In genomic region chr10:25080880-25081581, GRCh38 we compare ENCODE assay signal across 1 cellular context.
TF ChIP-seq lines count a peak whose summit lies in the region.

No MANE protein-coding gene starts in this region.

TF ChIP-seq in HepG2, 621 proteins besides CTCF, POLR2A, EP300 and RAD21 (continued from another document and continues in another):
- TF ChIP-seq ZNF574 (CRISPR knock-in tag; IDR thresholded peaks at IDR 0.05) = 0 out of 2 replicates have a peak, but pooled peaks have one; percentile 30
- peak; percentile 77 for TF ChIP-seq MED1 (CRISPR knock-in tag; IDR thresholded peaks at IDR 0.05)
- TF ChIP-seq ZNF292 (CRISPR knock-in tag; IDR thresholded peaks at IDR 0.05; ENCODE audit: borderline replicate concordance, low read depth) = 0 out of 2 replicates have a peak, but pooled peaks have one; percentile 28
- peak; percentile 81 for TF ChIP-seq POGZ (CRISPR knock-in tag; IDR thresholded peaks at IDR 0.05)
- peak; percentile 27; the same call in 1 of the 2 replicates for TF ChIP-seq HOXA3 (CRISPR knock-in tag; IDR thresholded peaks at IDR 0.05)
- TF ChIP-seq NFIB (CRISPR knock-in tag; IDR thresholded peaks at IDR 0.05; ENCODE audit: borderline replicate concordance) = no peak
- 0 out of 2 replicates have a peak, but pooled peaks have one; percentile 49 for TF ChIP-seq ZNF331 (CRISPR knock-in tag; IDR thresholded peaks at IDR 0.05)
- TF ChIP-seq, protein P1, sequence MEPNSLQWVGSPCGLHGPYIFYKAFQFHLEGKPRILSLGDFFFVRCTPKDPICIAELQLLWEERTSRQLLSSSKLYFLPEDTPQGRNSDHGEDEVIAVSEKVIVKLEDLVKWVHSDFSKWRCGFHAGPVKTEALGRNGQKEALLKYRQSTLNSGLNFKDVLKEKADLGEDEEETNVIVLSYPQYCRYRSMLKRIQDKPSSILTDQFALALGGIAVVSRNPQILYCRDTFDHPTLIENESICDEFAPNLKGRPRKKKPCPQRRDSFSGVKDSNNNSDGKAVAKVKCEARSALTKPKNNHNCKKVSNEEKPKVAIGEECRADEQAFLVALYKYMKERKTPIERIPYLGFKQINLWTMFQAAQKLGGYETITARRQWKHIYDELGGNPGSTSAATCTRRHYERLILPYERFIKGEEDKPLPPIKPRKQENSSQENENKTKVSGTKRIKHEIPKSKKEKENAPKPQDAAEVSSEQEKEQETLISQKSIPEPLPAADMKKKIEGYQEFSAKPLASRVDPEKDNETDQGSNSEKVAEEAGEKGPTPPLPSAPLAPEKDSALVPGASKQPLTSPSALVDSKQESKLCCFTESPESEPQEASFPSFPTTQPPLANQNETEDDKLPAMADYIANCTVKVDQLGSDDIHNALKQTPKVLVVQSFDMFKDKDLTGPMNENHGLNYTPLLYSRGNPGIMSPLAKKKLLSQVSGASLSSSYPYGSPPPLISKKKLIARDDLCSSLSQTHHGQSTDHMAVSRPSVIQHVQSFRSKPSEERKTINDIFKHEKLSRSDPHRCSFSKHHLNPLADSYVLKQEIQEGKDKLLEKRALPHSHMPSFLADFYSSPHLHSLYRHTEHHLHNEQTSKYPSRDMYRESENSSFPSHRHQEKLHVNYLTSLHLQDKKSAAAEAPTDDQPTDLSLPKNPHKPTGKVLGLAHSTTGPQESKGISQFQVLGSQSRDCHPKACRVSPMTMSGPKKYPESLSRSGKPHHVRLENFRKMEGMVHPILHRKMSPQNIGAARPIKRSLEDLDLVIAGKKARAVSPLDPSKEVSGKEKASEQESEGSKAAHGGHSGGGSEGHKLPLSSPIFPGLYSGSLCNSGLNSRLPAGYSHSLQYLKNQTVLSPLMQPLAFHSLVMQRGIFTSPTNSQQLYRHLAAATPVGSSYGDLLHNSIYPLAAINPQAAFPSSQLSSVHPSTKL (CRISPR knock-in tag; IDR thresholded peaks at IDR 0.05) = peak; percentile 87
- 0 out of 2 replicates have a peak, but pooled peaks have one; percentile 39 for TF ChIP-seq ZNF556 (CRISPR knock-in tag; IDR thresholded peaks at IDR 0.05; ENCODE audit: borderline replicate concordance)
- peak; percentile 32; the same call in 1 of the 2 replicates for TF ChIP-seq SOX5 (CRISPR knock-in tag; IDR thresholded peaks at IDR 0.05; ENCODE audit: borderline replicate concordance)
- TF ChIP-seq CHD4 (IDR thresholded peaks at IDR 0.05; ENCODE audit: borderline replicate concordance, low read length) = no peak
- TF ChIP-seq ZNF547 (CRISPR knock-in tag; IDR thresholded peaks at IDR 0.05) = 0 out of 2 replicates have a peak, but pooled peaks have one; percentile 41
- 0 out of 2 replicates have a peak, but pooled peaks have one; percentile 24 for TF ChIP-seq MYPOP (CRISPR knock-in tag; IDR thresholded peaks at IDR 0.05)
- peak; percentile 46; the same call in 1 of the 2 replicates for TF ChIP-seq ZMYM3 (CRISPR knock-in tag; IDR thresholded peaks at IDR 0.05)
- TF ChIP-seq, protein P2, sequence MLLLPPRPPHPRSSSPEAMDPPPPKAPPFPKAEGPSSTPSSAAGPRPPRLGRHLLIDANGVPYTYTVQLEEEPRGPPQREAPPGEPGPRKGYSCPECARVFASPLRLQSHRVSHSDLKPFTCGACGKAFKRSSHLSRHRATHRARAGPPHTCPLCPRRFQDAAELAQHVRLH (CRISPR knock-in tag; IDR thresholded peaks at IDR 0.05; ENCODE audit: borderline replicate concordance, low read depth) = 0 out of 2 replicates have a peak, but pooled peaks have one; percentile 57
- peak; percentile 31; the same call in 1 of the 2 replicates for TF ChIP-seq GATAD1 (CRISPR knock-in tag; IDR thresholded peaks at IDR 0.05)
- TF ChIP-seq, protein P3, sequence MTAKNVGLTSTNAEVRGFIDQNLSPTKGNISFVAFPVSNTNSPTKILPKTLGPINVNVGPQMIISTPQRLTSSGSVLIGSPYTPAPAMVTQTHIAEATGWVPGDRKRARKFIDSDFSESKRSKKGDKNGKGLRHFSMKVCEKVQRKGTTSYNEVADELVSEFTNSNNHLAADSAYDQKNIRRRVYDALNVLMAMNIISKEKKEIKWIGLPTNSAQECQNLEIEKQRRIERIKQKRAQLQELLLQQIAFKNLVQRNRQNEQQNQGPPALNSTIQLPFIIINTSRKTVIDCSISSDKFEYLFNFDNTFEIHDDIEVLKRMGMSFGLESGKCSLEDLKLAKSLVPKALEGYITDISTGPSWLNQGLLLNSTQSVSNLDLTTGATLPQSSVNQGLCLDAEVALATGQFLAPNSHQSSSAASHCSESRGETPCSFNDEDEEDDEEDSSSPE (CRISPR knock-in tag; IDR thresholded peaks at IDR 0.05) = no peak
- TF ChIP-seq PAXIP1 (CRISPR knock-in tag; conservative IDR thresholded peaks at IDR 0.05) = peak; percentile 42; the same call in 1 of the 2 replicates
- TF ChIP-seq ISL2 (CRISPR knock-in tag; IDR thresholded peaks at IDR 0.05) = peak; percentile 47; the same call in 1 of the 2 replicates
- no peak for TF ChIP-seq SOX6 (IDR thresholded peaks at IDR 0.05)
- peak; percentile 65; the same call in 1 of the 2 replicates for TF ChIP-seq SOX6 (CRISPR knock-in tag; IDR thresholded peaks at IDR 0.05)
- TF ChIP-seq HOMEZ (CRISPR knock-in tag; IDR thresholded peaks at IDR 0.05; ENCODE audit: low read depth) = peak; percentile 79
- peak; percentile 56; the same call in 1 of the 2 replicates for TF ChIP-seq TBX2 (CRISPR knock-in tag; IDR thresholded peaks at IDR 0.05; ENCODE audit: borderline replicate concordance)
- peak; percentile 42; the same call in 1 of the 2 replicates for TF ChIP-seq TSC22D2 (CRISPR knock-in tag; IDR thresholded peaks at IDR 0.05; ENCODE audit: borderline replicate concordance)
- 0 out of 2 replicates have a peak, but pooled peaks have one; percentile 34 for TF ChIP-seq TARDBP (CRISPR knock-in tag; IDR thresholded peaks at IDR 0.05)
- peak; percentile 47; the same call in 1 of the 2 replicates for TF ChIP-seq MIXL1 (CRISPR knock-in tag; IDR thresholded peaks at IDR 0.05)
- TF ChIP-seq SOX13 (IDR thresholded peaks at IDR 0.05) = no peak
- peak in 1 of 2 experiments; percentile 51; a peak in 1 of 4 replicates for TF ChIP-seq SOX13 (CRISPR knock-in tag; conservative IDR thresholded peaks at IDR 0.05 in 1 of 2, IDR thresholded peaks at IDR 0.05 in 1 of 2)
- TF ChIP-seq, protein P4, sequence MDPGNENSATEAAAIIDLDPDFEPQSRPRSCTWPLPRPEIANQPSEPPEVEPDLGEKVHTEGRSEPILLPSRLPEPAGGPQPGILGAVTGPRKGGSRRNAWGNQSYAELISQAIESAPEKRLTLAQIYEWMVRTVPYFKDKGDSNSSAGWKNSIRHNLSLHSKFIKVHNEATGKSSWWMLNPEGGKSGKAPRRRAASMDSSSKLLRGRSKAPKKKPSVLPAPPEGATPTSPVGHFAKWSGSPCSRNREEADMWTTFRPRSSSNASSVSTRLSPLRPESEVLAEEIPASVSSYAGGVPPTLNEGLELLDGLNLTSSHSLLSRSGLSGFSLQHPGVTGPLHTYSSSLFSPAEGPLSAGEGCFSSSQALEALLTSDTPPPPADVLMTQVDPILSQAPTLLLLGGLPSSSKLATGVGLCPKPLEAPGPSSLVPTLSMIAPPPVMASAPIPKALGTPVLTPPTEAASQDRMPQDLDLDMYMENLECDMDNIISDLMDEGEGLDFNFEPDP (CRISPR knock-in tag; conservative IDR thresholded peaks at IDR 0.05) = no peak
- TF ChIP-seq CCDC6 (CRISPR knock-in tag; IDR thresholded peaks at IDR 0.05) = 0 out of 2 replicates have a peak, but pooled peaks have one; percentile 32
- TF ChIP-seq ZNF224 (CRISPR knock-in tag; IDR thresholded peaks at IDR 0.05) = no peak
- TF ChIP-seq GATAD2A (CRISPR knock-in tag; IDR thresholded peaks at IDR 0.05) = peak; percentile 78
- TF ChIP-seq ZMYM4 (CRISPR knock-in tag; IDR thresholded peaks at IDR 0.05) = peak; percentile 80
- no peak for TF ChIP-seq TRIM24 (CRISPR knock-in tag; IDR thresholded peaks at IDR 0.05)
- peak; percentile 24 for TF ChIP-seq ASH2L (IDR thresholded peaks at IDR 0.05; ENCODE audit: insufficient read length, low read depth, low read length)
- TF ChIP-seq ZNF878 (CRISPR knock-in tag; IDR thresholded peaks at IDR 0.05) = 0 out of 2 replicates have a peak, but pooled peaks have one; percentile 19
- TF ChIP-seq ZNF615 (CRISPR knock-in tag; IDR thresholded peaks at IDR 0.05; ENCODE audit: borderline replicate concordance) = 0 out of 2 replicates have a peak, but pooled peaks have one; percentile 32
- TF ChIP-seq HNF4A (CRISPR knock-in tag; IDR thresholded peaks at IDR 0.05) = peak; percentile 69
- TF ChIP-seq ZNF501 (CRISPR knock-in tag; IDR thresholded peaks at IDR 0.05) = peak; percentile 44; the same call in 1 of the 2 replicates
- TF ChIP-seq HOXA5 (CRISPR knock-in tag; IDR thresholded peaks at IDR 0.05) = peak; percentile 62; the same call in 1 of the 2 replicates
- peak; percentile 90 for TF ChIP-seq SMAD3 (CRISPR knock-in tag; IDR thresholded peaks at IDR 0.05)
- TF ChIP-seq SPEN (CRISPR knock-in tag; IDR thresholded peaks at IDR 0.05; ENCODE audit: low read depth) = no peak
- TF ChIP-seq HDAC2 (CRISPR knock-in tag; IDR thresholded peaks at IDR 0.05) = peak; percentile 54
- TF ChIP-seq CBX1 (IDR thresholded peaks at IDR 0.05; ENCODE audit: low read depth) = peak; percentile 65
- TF ChIP-seq ZBTB38 (CRISPR knock-in tag; IDR thresholded peaks at IDR 0.05) = no peak
- TF ChIP-seq MEF2D (CRISPR knock-in tag; IDR thresholded peaks at IDR 0.05) = 0 out of 2 replicates have a peak, but pooled peaks have one; percentile 28
- peak; percentile 100 for TF ChIP-seq THRA (CRISPR knock-in tag; IDR thresholded peaks at IDR 0.05; ENCODE audit: borderline replicate concordance)
- TF ChIP-seq ZNF382 (CRISPR knock-in tag; IDR thresholded peaks at IDR 0.05; ENCODE audit: borderline replicate concordance) = no peak
- TF ChIP-seq ARNT2 (CRISPR knock-in tag; IDR thresholded peaks at IDR 0.05; ENCODE audit: low read depth) = 0 out of 2 replicates have a peak, but pooled peaks have one; percentile 40
